8 cellular contexts compared by ENCODE assay signal in the genomic region with DNA sequence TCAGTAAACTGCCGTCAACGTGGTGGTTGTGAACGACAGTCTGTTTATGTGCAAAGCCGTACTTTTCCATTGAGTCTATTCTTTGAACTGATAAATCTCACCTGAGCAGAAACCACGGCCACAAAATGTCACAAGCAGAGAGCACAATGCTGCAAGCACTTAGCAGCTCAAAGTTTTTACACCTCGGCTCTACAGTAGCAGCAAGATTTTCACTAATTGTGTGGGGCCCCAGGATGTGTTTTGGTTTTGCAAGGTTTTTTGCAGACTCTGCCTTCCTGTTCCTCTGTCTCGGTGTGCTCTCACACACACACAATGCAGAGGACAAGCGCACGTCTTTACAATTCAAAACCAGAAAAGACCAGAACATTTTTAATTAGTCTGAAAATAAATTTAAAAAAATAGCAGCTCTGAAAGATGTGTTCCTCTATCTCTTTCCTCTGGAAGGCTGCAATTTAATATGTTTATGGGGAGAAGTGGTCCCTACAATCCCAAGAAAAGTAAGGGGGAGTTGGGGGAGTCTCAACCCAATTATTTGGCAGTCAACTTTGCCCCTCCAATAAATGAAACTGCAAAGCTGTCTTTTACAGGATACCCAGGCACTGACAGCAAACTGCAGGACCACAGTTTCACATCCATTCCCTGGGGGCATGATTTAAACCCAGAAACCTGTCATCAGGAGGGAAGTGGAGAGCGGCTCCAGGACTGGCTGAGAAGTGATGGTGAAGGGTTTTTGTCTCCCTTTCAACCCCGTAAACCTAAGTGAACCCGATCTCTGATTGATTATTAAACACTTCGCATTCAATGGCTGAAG.
DNase-seq lines count a peak whose midpoint lies in the region; ATAC-seq and TF ChIP-seq lines count a peak whose summit lies in the region.

No MANE protein-coding gene starts in this region.

- in situ Hi-C loops in GM18951 (cut with MboI; ENCODE audit: low sequenced_read_pairs, unreplicated experiment): no loop called here

- no peaks in the 10 kb centered on the region for H3K27me3 ChIP-seq in endocrine pancreas (ENCODE audit: control insufficient read depth, insufficient read depth, low read length)

- peak overlapping the region; percentile 92 to 97 for H3K27ac Mint-ChIP-seq in T-cell
- peak overlapping the region; percentile 62 for H3K27ac Mint-ChIP-seq in stimulated activated naive B cell treated with anti-CD40 and anti-IgM and Interleukin-4, amounts not matched to agents 10 μg/mL and 1 μg/mL and 100 μg/mL, for 72 hours

- POLR2A ChIA-PET in T-cell (lab: Charles Lee): interaction anchor here (0.5 to 0.7 kb wide), 4 partner anchors 14 to 714 kb away, joined by 3 to 5 read pairs (median 4); no protein-coding TSS in a partner anchor

- peaks cover 83 to 96% (median 88%) of the 10 kb centered on the region in 3 donors for H3K4me1 Mint-ChIP-seq in T-cell
- peaks cover 40 to 74% of the 10 kb centered on the region in 2 donors for H3K4me1 Mint-ChIP-seq in stimulated activated naive B cell treated with anti-CD40 and anti-IgM and Interleukin-4, amounts not matched to agents 10 μg/mL and 1 μg/mL and 100 μg/mL, for 72 hours

- TF ChIP-seq POLR2A in GM18951 (IDR thresholded peaks at IDR 0.05; ENCODE audit: extremely low read depth, insufficient read depth, insufficient read length): peak; percentile 36

- no peak overlapping the region for H3K9ac ChIP-seq in endocrine pancreas (ENCODE audit: control insufficient read depth, insufficient read depth, low read length)

- peaks cover 0 to 5% (median 0%) of the 10 kb centered on the region in 3 donors for H3K9me3 Mint-ChIP-seq in T-cell
- H3K9me3 Mint-ChIP-seq in stimulated activated naive B cell treated with anti-CD40 and anti-IgM and Interleukin-4, amounts not matched to agents 10 μg/mL and 1 μg/mL and 100 μg/mL, for 72 hours: no peaks in the 10 kb centered on the region

- H3K36me3 ChIP-seq in endocrine pancreas (ENCODE audit: control insufficient read depth, insufficient read depth, low read length): no peaks in the 10 kb centered on the region

- H3K27me3 Mint-ChIP-seq in T-cell: no peaks in the 10 kb centered on the region
- no peaks in the 10 kb centered on the region for H3K27me3 Mint-ChIP-seq in stimulated activated naive B cell treated with anti-CD40 and anti-IgM and Interleukin-4, amounts not matched to agents 10 μg/mL and 1 μg/mL and 100 μg/mL, for 72 hours

- H3K4me3 Mint-ChIP-seq in T-cell: peak overlapping the region; percentile 64 to 79 (median 76)
- H3K4me3 Mint-ChIP-seq in stimulated activated naive B cell treated with anti-CD40 and anti-IgM and Interleukin-4, amounts not matched to agents 10 μg/mL and 1 μg/mL and 100 μg/mL, for 72 hours: peak overlapping the region; percentile 67 to 72

- no peaks in the 10 kb centered on the region for H3K36me3 Mint-ChIP-seq in T-cell
- peaks cover 0 to 2% of the 10 kb centered on the region in 2 donors for H3K36me3 Mint-ChIP-seq in stimulated activated naive B cell treated with anti-CD40 and anti-IgM and Interleukin-4, amounts not matched to agents 10 μg/mL and 1 μg/mL and 100 μg/mL, for 72 hours

- peak; percentile 38 to 87 (median 63) for DNase-seq in T-cell
- DNase-seq in stimulated activated naive B cell treated with anti-CD40 and anti-IgM and Interleukin-4, amounts not matched to agents 10 μg/mL and 1 μg/mL and 100 μg/mL, for 72 hours: peak; percentile 29
- no peak for DNase-seq in 8988T
- DNase-seq in mesenteric fat pad (ENCODE audit: low spot score): no peak
- DNase-seq in AG20443 (ENCODE audit: low spot score): no peak

- CTCF ChIA-PET in T-cell (lab: Charles Lee): interaction anchor here in 1 of 2 donors (0.6 to 1.6 kb wide), 6 partner anchors 12 to 611 kb away, joined by 3 to 8 read pairs (median 3); no protein-coding TSS in a partner anchor

- peak overlapping the region; percentile 84 for H3K4me3 ChIP-seq in endocrine pancreas (ENCODE audit: control insufficient read depth, insufficient read depth, low read length)

- H3K9me3 ChIP-seq in endocrine pancreas (ENCODE audit: control insufficient read depth, low read length): no peaks in the 10 kb centered on the region

- ATAC-seq in HG02981 (IDR thresholded peaks at IDR 0.05; ENCODE audit: unreplicated experiment) (peak; percentile 54), T-cell (replicated peaks in 1 of 4) (peak; percentile 91 to 95 (median 94))
- peak; percentile 66 to 70 for ATAC-seq in stimulated activated naive B cell treated with anti-CD40 and anti-IgM and Interleukin-4, amounts not matched to agents 10 μg/mL and 1 μg/mL and 100 μg/mL, for 72 hours (replicated peaks)

- no peaks in the 10 kb centered on the region for H3K4me1 ChIP-seq in endocrine pancreas (ENCODE audit: control insufficient read depth, insufficient read depth, low read length)

Comparison
In these comparisons a context has a peak if more than half of its experiments do, and no peak if none do; other contexts are left out.
1. DNase-seq: peak in T-cell (34 of 34) and stimulated activated naive B cell treated with anti-CD40 and anti-IgM and Interleukin-4, amounts not matched to agents 10 μg/mL and 1 μg/mL and 100 μg/mL, for 72 hours (single experiment); none in 8988T (single experiment), mesenteric fat pad (single experiment) and AG20443 (single experiment).
2. Peak in every context shown above with its lines, with median percentiles within 50 percentile points of each other: ATAC-seq.